ENCODE assay signal across 8 cellular contexts in genomic region chr22:21567456-21568206, GRCh38. TPM values are rescaled to one million over a fixed set of nuclear protein-coding genes. Genes with fewer than 3 reads are reported as not detected.
DNase-seq lines count a peak whose midpoint lies in the region; ATAC-seq and TF ChIP-seq lines count a peak whose summit lies in the region.

TSS of gene UBE2L3 (plus strand) at chr22:21567714. CDS start at chr22:21567745, 31 bp downstream.

- CTCF ChIA-PET in activated CD4-positive, alpha-beta T cell treated with anti-CD3 and anti-CD28 coated beads, Interleukin-2, amount 10 ng/mL, durations not matched to agents 7 days and 5 days (lab: Charles Lee) = interaction anchor here (0.8 to 1.5 kb wide), 2 partner anchors 61 to 119 kb away, joined by 3 read pairs; no protein-coding TSS in a partner anchor

- H3K27me3 Mint-ChIP-seq in activated CD4-positive, alpha-beta T cell treated with anti-CD3 and anti-CD28 coated beads, Interleukin-2, amount 10 ng/mL, durations not matched to agents 7 days and 5 days = no peaks in the 10 kb centered on the region

- no peak for TF ChIP-seq CTCF in colonic mucosa (IDR thresholded peaks at IDR 0.05)

- DNase-seq in GM04504 (ENCODE audit: low read depth) (peak; percentile 57), NCI-H460 (ENCODE audit: extremely low read depth, low read depth) (peak; percentile 69), colonic mucosa (peak; percentile 89)
- peak; percentile 87 for DNase-seq in activated CD4-positive, alpha-beta T cell treated with anti-CD3 and anti-CD28 coated beads, Interleukin-2, amount 10 ng/mL, durations not matched to agents 7 days and 5 days
- DNase-seq in stimulated activated CD4-positive, alpha-beta T cell treated with anti-CD3 and anti-CD28 coated beads, Interleukin-1b, Interleukin-23, amount 100 ng/mL, for 1 hour (ENCODE audit: low read depth in 2 of 2) = peak; percentile 56 to 66

- ATAC-seq in HG02840 (IDR thresholded peaks at IDR 0.05; ENCODE audit: low FRiP score, unreplicated experiment) (peak; percentile 60), HG03442 (IDR thresholded peaks at IDR 0.05; ENCODE audit: unreplicated experiment) (no peak)

- peak within 1 kb of the TSS; percentile 92 for H3K4me3 ChIP-seq in colonic mucosa

- H3K36me3 ChIP-seq in colonic mucosa = no peaks in the 10 kb centered on the region

- intact Hi-C loops in colonic mucosa (cut with DNase I) = no loop called here

- peak within 1 kb of the TSS; percentile 91 for H3K27ac Mint-ChIP-seq in activated CD4-positive, alpha-beta T cell treated with anti-CD3 and anti-CD28 coated beads, Interleukin-2, amount 10 ng/mL, durations not matched to agents 7 days and 5 days

- POLR2A ChIA-PET in activated CD4-positive, alpha-beta T cell treated with anti-CD3 and anti-CD28 coated beads, Interleukin-2, amount 10 ng/mL, durations not matched to agents 7 days and 5 days (lab: Charles Lee) = interaction anchor here (0.8 kb wide), 1 partner anchor 1726 kb away, joined by 3 read pairs; no protein-coding TSS in a partner anchor

- peak within 1 kb of the TSS; percentile 83 to 92 for H3K9ac ChIP-seq in colonic mucosa (ENCODE audit: low read depth in 2 of 2, low read length in 2 of 2)

- H3K27me3 ChIP-seq in colonic mucosa = no peaks in the 10 kb centered on the region
- no peaks in the 10 kb centered on the region for H3K27me3 ChIP-seq in layer of hippocampus (ENCODE audit: control insufficient read depth, insufficient read depth, low read length)

- H3K4me1 ChIP-seq in colonic mucosa = peaks cover 11% of the 10 kb centered on the region

- H3K36me3 Mint-ChIP-seq in activated CD4-positive, alpha-beta T cell treated with anti-CD3 and anti-CD28 coated beads, Interleukin-2, amount 10 ng/mL, durations not matched to agents 7 days and 5 days (ENCODE audit: low read depth) = peaks cover 10% of the 10 kb centered on the region

- H3K4me1 Mint-ChIP-seq in activated CD4-positive, alpha-beta T cell treated with anti-CD3 and anti-CD28 coated beads, Interleukin-2, amount 10 ng/mL, durations not matched to agents 7 days and 5 days = peaks cover 42% of the 10 kb centered on the region

- peak within 1 kb of the TSS; percentile 89 for H3K27ac ChIP-seq in colonic mucosa
- peak within 1 kb of the TSS; percentile 58 for H3K27ac ChIP-seq in layer of hippocampus (ENCODE audit: low read depth, low read length)

- no peaks in the 10 kb centered on the region for H3K9me3 ChIP-seq in colonic mucosa

- H3K9me3 Mint-ChIP-seq in activated CD4-positive, alpha-beta T cell treated with anti-CD3 and anti-CD28 coated beads, Interleukin-2, amount 10 ng/mL, durations not matched to agents 7 days and 5 days = no peaks in the 10 kb centered on the region

- H3K4me3 Mint-ChIP-seq in activated CD4-positive, alpha-beta T cell treated with anti-CD3 and anti-CD28 coated beads, Interleukin-2, amount 10 ng/mL, durations not matched to agents 7 days and 5 days = peak within 1 kb of the TSS; percentile 95

RNA-seq across cellular contexts. Expression of gene UBE2L3, which starts in this region (rescaled TPM):
- 62.5 and 62.8 TPM in 2 replicates for total RNA-seq in NCI-H460 (2014; rRNA removed; shearing (Covaris generic))
- polyA plus RNA-seq in NCI-H460 (2014; cell fraction: nucleus; rRNA removed) = 14.8 and 17.4 TPM in 2 replicates
- total RNA-seq in activated CD4-positive, alpha-beta T cell treated with anti-CD3 and anti-CD28 coated beads, Interleukin-2, amount 10 ng/mL, durations not matched to agents 7 days and 5 days = 10 to 100 TPM; 64.6 to 79.1 TPM
- total RNA-seq in colonic mucosa = 10 to 100 TPM; 56.8 to 78.7 TPM
